Comparison of ENCODE assay signal across 11 cellular contexts in genomic region chr2:111705206-111705605, GRCh38.
DNase-seq lines count a peak whose midpoint lies in the region; ATAC-seq and TF ChIP-seq lines count a peak whose summit lies in the region.
"Had no signal": no experiment of that assay in that cellular context is flagged by ENCODE, and none has a peak within 500 bp of the region (broad histone marks: within the 10 kb centered on the region; RNA-seq: fewer than 3 reads in every experiment).

No MANE protein-coding gene starts in this region.

- peak; percentile 49 for ATAC-seq in HG03354 (IDR thresholded peaks at IDR 0.05; ENCODE audit: poor library complexity, severe bottlenecking, unreplicated experiment)
- ATAC-seq in stimulated activated naive CD8-positive, alpha-beta T cell treated with anti-CD3 and anti-CD28 coated beads, Interleukin-15, amount 100 ng/mL, for 72 hours, result no peak

- H3K27me3 Mint-ChIP-seq in activated naive CD4-positive, alpha-beta T cell treated with anti-CD3 and anti-CD28 coated beads, Interleukin-2, amount 10 ng/mL, durations not matched to agents 7 days and 5 days, result peaks cover 50% of the 10 kb centered on the region
- peaks cover 50% of the 10 kb centered on the region for H3K27me3 Mint-ChIP-seq in stimulated activated naive CD8-positive, alpha-beta T cell treated with anti-CD3 and anti-CD28 coated beads, Interleukin-15, amount 100 ng/mL, for 72 hours

- WGBS in mammary epithelial cell (ENCODE audit: low coverage, missing lambda C conversion rate), result 96% methylated on average over 4 of the region's 6 CpGs

- H3K4me1 Mint-ChIP-seq in activated naive CD4-positive, alpha-beta T cell treated with anti-CD3 and anti-CD28 coated beads, Interleukin-2, amount 10 ng/mL, durations not matched to agents 7 days and 5 days, result peaks cover 56% of the 10 kb centered on the region
- peaks cover 36% of the 10 kb centered on the region for H3K4me1 Mint-ChIP-seq in stimulated activated naive CD8-positive, alpha-beta T cell treated with anti-CD3 and anti-CD28 coated beads, Interleukin-15, amount 100 ng/mL, for 72 hours

- no TSS peak for BruUV-seq in mammary epithelial cell (replicated peaks; lab: Mats Ljungman, UMichigan)

- H3K9me3 Mint-ChIP-seq in activated naive CD4-positive, alpha-beta T cell treated with anti-CD3 and anti-CD28 coated beads, Interleukin-2, amount 10 ng/mL, durations not matched to agents 7 days and 5 days, result no peaks in the 10 kb centered on the region
- no peaks in the 10 kb centered on the region for H3K9me3 Mint-ChIP-seq in stimulated activated naive CD8-positive, alpha-beta T cell treated with anti-CD3 and anti-CD28 coated beads, Interleukin-15, amount 100 ng/mL, for 72 hours

- H4K20me1 ChIP-seq in mammary epithelial cell (ENCODE audit: insufficient read depth, low read length), result no peaks in the 10 kb centered on the region

- H2AFZ ChIP-seq in mammary epithelial cell (ENCODE audit: low read depth, low read length), result no peak overlapping the region

- in situ Hi-C loops in mammary epithelial cell (cut with MboI; ENCODE audit: low sequenced_read_pairs in 2 of 2), result loop anchor here in 1 of 2 donors (25.0 kb wide), 1 partner anchor 893 kb away; no protein-coding TSS in a partner anchor

- H3K27ac ChIP-seq in mammary epithelial cell (ENCODE audit: insufficient read depth, low read depth, low read length), result no peak overlapping the region
- H3K27ac ChIP-seq: adrenal gland had no signal

- TF ChIP-seq CTCF in mammary epithelial cell (conservative IDR thresholded peaks at IDR 0.05 in 1 of 2, IDR thresholded peaks at IDR 0.05 in 1 of 2; ENCODE audit: extremely low read depth in 1 of 2, insufficient read depth in 1 of 2, low read depth in 1 of 2, low read length in 2 of 2), result no peak

- DNase-seq in activated naive CD4-positive, alpha-beta T cell treated with anti-CD3 and anti-CD28 coated beads, Interleukin-2, amount 10 ng/mL, durations not matched to agents 7 days and 5 days, result no peak
- no peak for DNase-seq in activated naive CD4-positive, alpha-beta T cell treated with Interleukin-2 at 50 U/mL for 16 hours
- DNase-seq in mammary epithelial cell (no peak), NCI-H69 (lab: John Stamatoyannopoulos, UW) (no peak), A172 (ENCODE audit: low spot score) (no peak), SIG-M5 (lab: John Stamatoyannopoulos, UW) (no peak)
- DNase-seq in stimulated activated naive CD8-positive, alpha-beta T cell treated with anti-CD3 and anti-CD28 coated beads, Interleukin-15, amount 100 ng/mL, for 72 hours, result no peak
- DNase-seq: C1 segment of cervical spinal cord, nucleus accumbens had no signal

- CTCF ChIA-PET in activated naive CD4-positive, alpha-beta T cell treated with anti-CD3 and anti-CD28 coated beads, Interleukin-2, amount 10 ng/mL, durations not matched to agents 7 days and 5 days (lab: Charles Lee), result interaction anchor here (2.1 kb wide), 1 partner anchor 28 kb away, joined by 5 read pairs; no protein-coding TSS in a partner anchor
- CTCF ChIA-PET in mammary epithelial cell (lab: Charles Lee; ENCODE audit: low non-redundant PET), result no interaction called here

- H3K36me3 Mint-ChIP-seq in activated naive CD4-positive, alpha-beta T cell treated with anti-CD3 and anti-CD28 coated beads, Interleukin-2, amount 10 ng/mL, durations not matched to agents 7 days and 5 days, result no peaks in the 10 kb centered on the region

- H3K9me3 ChIP-seq in mammary epithelial cell (replicated peaks; ENCODE audit: insufficient read depth, low read length), result no peaks in the 10 kb centered on the region
- H3K9me3 ChIP-seq: adrenal gland had no signal

- H3K4me2 ChIP-seq in mammary epithelial cell (ENCODE audit: insufficient read depth, low read depth, low read length), result peak overlapping the region; percentile 37

- H3K27ac Mint-ChIP-seq in activated naive CD4-positive, alpha-beta T cell treated with anti-CD3 and anti-CD28 coated beads, Interleukin-2, amount 10 ng/mL, durations not matched to agents 7 days and 5 days, result peak overlapping the region; percentile 30
- H3K27ac Mint-ChIP-seq in stimulated activated naive CD8-positive, alpha-beta T cell treated with anti-CD3 and anti-CD28 coated beads, Interleukin-15, amount 100 ng/mL, for 72 hours, result peak overlapping the region; percentile 52 to 83

- peaks cover 2% of the 10 kb centered on the region for H3K27me3 ChIP-seq in mammary epithelial cell (ENCODE audit: insufficient read depth, low read length)
- H3K27me3 ChIP-seq: adrenal gland had no signal

- H3K4me3 ChIP-seq in mammary epithelial cell (replicated peaks in 1 of 3; ENCODE audit: insufficient read depth in 1 of 3, low read depth in 2 of 3, low read length in 3 of 3), result no peak overlapping the region
- H3K4me3 ChIP-seq: adrenal gland had no signal

- intact Hi-C loops in mammary epithelial cell (cut with micrococcal nuclease), result no loop called here

- no peaks in the 10 kb centered on the region for H3K36me3 ChIP-seq in mammary epithelial cell (ENCODE audit: insufficient read depth, low read length)
- H3K36me3 ChIP-seq: adrenal gland had no signal

- no peaks in the 10 kb centered on the region for H3K79me2 ChIP-seq in mammary epithelial cell (ENCODE audit: insufficient read depth, low read length)

- H3K4me3 Mint-ChIP-seq in activated naive CD4-positive, alpha-beta T cell treated with anti-CD3 and anti-CD28 coated beads, Interleukin-2, amount 10 ng/mL, durations not matched to agents 7 days and 5 days, result no peak overlapping the region
- H3K4me3 Mint-ChIP-seq in stimulated activated naive CD8-positive, alpha-beta T cell treated with anti-CD3 and anti-CD28 coated beads, Interleukin-15, amount 100 ng/mL, for 72 hours, result peak overlapping the region in 1 of 2 donors; percentile 17

- H3K9ac ChIP-seq in mammary epithelial cell (ENCODE audit: insufficient read depth, low read length), result no peak overlapping the region

- dilution Hi-C loops in mammary epithelial cell (cut with HindIII; ENCODE audit: low sequenced_read_pairs), result no loop called here

- peaks cover 46% of the 10 kb centered on the region for H3K4me1 ChIP-seq in mammary epithelial cell (ENCODE audit: insufficient read depth, low read length)
